In the genomic region with DNA sequence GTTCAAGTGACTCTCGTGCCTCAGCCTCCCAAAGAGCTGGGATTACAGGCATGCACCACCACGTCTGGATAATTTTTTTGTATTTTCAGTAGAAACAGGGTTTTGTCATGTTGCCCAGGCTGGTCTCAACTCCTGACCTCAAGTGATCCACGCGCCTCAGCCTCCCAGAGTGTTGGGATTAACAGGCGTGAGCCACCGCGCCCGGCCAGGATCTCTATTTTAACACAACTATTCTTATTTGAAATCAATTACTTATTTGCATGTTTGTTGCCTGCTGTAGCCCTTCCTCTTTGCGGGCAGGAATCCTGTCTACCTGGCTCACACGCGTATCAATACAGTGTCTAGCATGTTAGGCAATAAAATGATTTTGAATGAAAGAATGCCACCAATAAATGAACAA, we compare ENCODE assay signal across 1 cellular context.
TF ChIP-seq lines count a peak whose summit lies in the region.

No MANE protein-coding gene starts in this region.

TF ChIP-seq in H1, 55 proteins besides CTCF, POLR2A, EP300 and RAD21:
- TF ChIP-seq SUZ12 (IDR thresholded peaks at IDR 0.05; ENCODE audit: low read length) (no peak), CHD1 (IDR thresholded peaks at IDR 0.05; ENCODE audit: low read depth, low read length) (no peak), ATF2 (IDR thresholded peaks at IDR 0.05; ENCODE audit: low read length) (no peak), CBX5 (IDR thresholded peaks at IDR 0.05; ENCODE audit: low read depth, low read length) (no peak), EGR1 (IDR thresholded peaks at IDR 0.05; ENCODE audit: borderline replicate concordance, low read depth, low read length) (no peak), TEAD4 (IDR thresholded peaks at IDR 0.05; ENCODE audit: low read depth, low read length) (no peak), USF2 (IDR thresholded peaks at IDR 0.05; ENCODE audit: low read length) (no peak), KDM4A (IDR thresholded peaks at IDR 0.05; ENCODE audit: low read depth, low read length, severe bottlenecking) (no peak), GTF2F1 (IDR thresholded peaks at IDR 0.05; ENCODE audit: borderline replicate concordance, low read depth, low read length) (no peak), SP1 (IDR thresholded peaks at IDR 0.05; ENCODE audit: low read depth, low read length) (no peak), ZNF274 (IDR thresholded peaks at IDR 0.05; ENCODE audit: borderline replicate concordance, extremely low read depth, low read length) (no peak), NANOG (IDR thresholded peaks at IDR 0.05; ENCODE audit: insufficient read depth, low read depth, low read length, poor library complexity, severe bottlenecking) (no peak), SIRT6 (IDR thresholded peaks at IDR 0.05; ENCODE audit: low read length) (no peak), GABPA (IDR thresholded peaks at IDR 0.05; ENCODE audit: borderline replicate concordance, insufficient read depth, low read length) (no peak), CEBPB (IDR thresholded peaks at IDR 0.05; ENCODE audit: low read depth, low read length) (no peak), JUND (IDR thresholded peaks at IDR 0.05; ENCODE audit: low read length) (no peak), SAP30 (IDR thresholded peaks at IDR 0.05; ENCODE audit: insufficient read depth, insufficient replicate concordance, low read length) (no peak)
